Comparison of ENCODE assay signal across 1 cellular context in the genomic region with DNA sequence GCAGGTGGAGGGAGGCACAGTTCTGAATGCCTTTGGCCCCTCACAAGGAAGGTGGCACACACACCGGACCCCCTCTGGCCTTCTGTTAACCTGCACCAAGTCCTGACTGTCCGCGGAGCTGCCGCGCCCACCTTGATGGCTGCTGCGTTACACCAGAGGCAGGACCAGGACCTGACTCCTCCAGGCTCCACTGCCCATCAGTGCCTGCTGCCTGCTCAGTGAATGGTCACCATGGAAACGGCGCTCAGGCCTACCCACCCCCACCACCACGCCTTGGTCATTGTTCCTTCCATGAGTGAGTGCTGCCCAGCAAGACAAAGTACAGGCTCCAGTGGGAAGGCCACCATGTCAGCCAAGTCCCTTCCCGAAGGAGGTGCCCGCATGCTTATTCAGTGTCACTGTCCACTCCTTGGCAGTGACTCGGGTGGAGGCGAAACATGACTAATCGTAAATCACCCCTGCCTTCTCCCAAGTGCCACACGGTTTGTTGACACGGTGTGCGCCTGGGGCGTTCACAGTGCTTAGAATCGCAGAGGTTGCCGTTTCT.
TF ChIP-seq lines count a peak whose summit lies in the region.

No MANE protein-coding gene starts in this region.

TF ChIP-seq in WTC11, 78 proteins besides CTCF, POLR2A, EP300 and RAD21 (continued from another document):
- TF ChIP-seq, protein P1, sequence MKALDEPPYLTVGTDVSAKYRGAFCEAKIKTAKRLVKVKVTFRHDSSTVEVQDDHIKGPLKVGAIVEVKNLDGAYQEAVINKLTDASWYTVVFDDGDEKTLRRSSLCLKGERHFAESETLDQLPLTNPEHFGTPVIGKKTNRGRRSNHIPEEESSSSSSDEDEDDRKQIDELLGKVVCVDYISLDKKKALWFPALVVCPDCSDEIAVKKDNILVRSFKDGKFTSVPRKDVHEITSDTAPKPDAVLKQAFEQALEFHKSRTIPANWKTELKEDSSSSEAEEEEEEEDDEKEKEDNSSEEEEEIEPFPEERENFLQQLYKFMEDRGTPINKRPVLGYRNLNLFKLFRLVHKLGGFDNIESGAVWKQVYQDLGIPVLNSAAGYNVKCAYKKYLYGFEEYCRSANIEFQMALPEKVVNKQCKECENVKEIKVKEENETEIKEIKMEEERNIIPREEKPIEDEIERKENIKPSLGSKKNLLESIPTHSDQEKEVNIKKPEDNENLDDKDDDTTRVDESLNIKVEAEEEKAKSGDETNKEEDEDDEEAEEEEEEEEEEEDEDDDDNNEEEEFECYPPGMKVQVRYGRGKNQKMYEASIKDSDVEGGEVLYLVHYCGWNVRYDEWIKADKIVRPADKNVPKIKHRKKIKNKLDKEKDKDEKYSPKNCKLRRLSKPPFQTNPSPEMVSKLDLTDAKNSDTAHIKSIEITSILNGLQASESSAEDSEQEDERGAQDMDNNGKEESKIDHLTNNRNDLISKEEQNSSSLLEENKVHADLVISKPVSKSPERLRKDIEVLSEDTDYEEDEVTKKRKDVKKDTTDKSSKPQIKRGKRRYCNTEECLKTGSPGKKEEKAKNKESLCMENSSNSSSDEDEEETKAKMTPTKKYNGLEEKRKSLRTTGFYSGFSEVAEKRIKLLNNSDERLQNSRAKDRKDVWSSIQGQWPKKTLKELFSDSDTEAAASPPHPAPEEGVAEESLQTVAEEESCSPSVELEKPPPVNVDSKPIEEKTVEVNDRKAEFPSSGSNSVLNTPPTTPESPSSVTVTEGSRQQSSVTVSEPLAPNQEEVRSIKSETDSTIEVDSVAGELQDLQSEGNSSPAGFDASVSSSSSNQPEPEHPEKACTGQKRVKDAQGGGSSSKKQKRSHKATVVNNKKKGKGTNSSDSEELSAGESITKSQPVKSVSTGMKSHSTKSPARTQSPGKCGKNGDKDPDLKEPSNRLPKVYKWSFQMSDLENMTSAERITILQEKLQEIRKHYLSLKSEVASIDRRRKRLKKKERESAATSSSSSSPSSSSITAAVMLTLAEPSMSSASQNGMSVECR (CRISPR knock-in tag; IDR thresholded peaks at IDR 0.05; ENCODE audit: borderline replicate concordance) = no peak
- TF ChIP-seq, protein P2, sequence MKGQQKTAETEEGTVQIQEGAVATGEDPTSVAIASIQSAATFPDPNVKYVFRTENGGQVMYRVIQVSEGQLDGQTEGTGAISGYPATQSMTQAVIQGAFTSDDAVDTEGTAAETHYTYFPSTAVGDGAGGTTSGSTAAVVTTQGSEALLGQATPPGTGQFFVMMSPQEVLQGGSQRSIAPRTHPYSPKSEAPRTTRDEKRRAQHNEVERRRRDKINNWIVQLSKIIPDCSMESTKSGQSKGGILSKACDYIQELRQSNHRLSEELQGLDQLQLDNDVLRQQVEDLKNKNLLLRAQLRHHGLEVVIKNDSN (CRISPR knock-in tag; IDR thresholded peaks at IDR 0.05) = no peak
- TF ChIP-seq, protein P3, sequence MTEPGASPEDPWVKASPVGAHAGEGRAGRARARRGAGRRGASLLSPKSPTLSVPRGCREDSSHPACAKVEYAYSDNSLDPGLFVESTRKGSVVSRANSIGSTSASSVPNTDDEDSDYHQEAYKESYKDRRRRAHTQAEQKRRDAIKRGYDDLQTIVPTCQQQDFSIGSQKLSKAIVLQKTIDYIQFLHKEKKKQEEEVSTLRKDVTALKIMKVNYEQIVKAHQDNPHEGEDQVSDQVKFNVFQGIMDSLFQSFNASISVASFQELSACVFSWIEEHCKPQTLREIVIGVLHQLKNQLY (CRISPR knock-in tag; IDR thresholded peaks at IDR 0.05) = no peak
TF ChIP-seq in WTC11: peak in this region for 0.
